Comparison of ENCODE assay signal across 23 cellular contexts in the genomic region with DNA sequence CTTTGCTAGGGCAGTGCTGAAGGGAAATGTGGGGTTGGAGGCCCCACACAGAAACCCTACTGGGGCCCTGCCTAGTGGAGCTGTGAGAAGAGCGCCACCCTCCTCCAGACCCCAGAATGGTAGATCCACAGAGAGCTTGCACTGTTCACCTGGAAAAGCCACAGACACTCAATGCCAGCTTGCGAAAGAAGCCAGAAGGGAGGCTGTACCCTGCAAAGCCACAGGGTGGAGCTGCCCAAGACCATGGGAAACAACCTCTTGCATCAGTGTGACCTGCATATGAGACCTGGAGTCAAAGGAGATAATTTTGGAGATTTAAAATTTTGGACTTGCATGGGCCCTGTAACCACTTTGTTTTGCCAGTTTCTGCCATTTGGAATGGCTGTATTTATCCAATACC.
DNase-seq lines count a peak whose midpoint lies in the region; FAIRE-seq and TF ChIP-seq lines count a peak whose summit lies in the region.
"Had no signal": no experiment of that assay in that cellular context is flagged by ENCODE, and none has a peak within 500 bp of the region (broad histone marks: within the 10 kb centered on the region; RNA-seq: fewer than 3 reads in every experiment).

No MANE protein-coding gene starts in this region.

- H4K91ac ChIP-seq in H1 (replicated peaks; ENCODE audit: insufficient read length, low read length): no peak overlapping the region

- POLR2A ChIA-PET in OCI-LY7 (lab: Charles Lee) (interaction anchor here (0.6 kb wide), 2 partner anchors 481 to 594 kb away, joined by 3 to 9 read pairs; no protein-coding TSS in a partner anchor), H1 (lab: Charles Lee; ENCODE audit: partially characterized antibody) (no interaction called here)

- H3K18ac ChIP-seq in H1 (ENCODE audit: extremely low read depth, low read length): no peak overlapping the region

- H3K4me3 ChIP-seq in OCI-LY7 (ENCODE audit: low read depth, low read length, poor library complexity, severe bottlenecking): no peak overlapping the region
- H3K4me3 ChIP-seq in H1 (ENCODE audit: extremely low read depth in 1 of 4, insufficient read depth in 2 of 4, low read depth in 3 of 4, low read length in 4 of 4): no peak overlapping the region
- H3K4me3 ChIP-seq in esophagus muscularis mucosa: no peak overlapping the region
- H3K4me3 ChIP-seq: colonic mucosa, esophagus squamous epithelium, GM12878, spleen had no signal

- 100% methylated on average over 2 of the region's 2 CpGs; no CpG with 5 or more reads in 1 of the 2 experiments for WGBS in H1 (ENCODE audit: extremely low coverage in 1 of 2, insufficient coverage in 1 of 2, insufficient read length in 1 of 2, insufficient replicate concordance in 2 of 2, low coverage in 1 of 2, low lambda C conversion rate in 2 of 2, missing lambda C conversion rate in 1 of 2), 2 experiments
- 100% methylated on average over 2 of the region's 2 CpGs for WGBS in esophagus muscularis mucosa

- H2BK15ac ChIP-seq in H1 (ENCODE audit: low read length): no peak overlapping the region

- H3K23me2 ChIP-seq in H1 (ENCODE audit: low read depth, low read length): no peaks in the 10 kb centered on the region

- H3K14ac ChIP-seq in H1 (ENCODE audit: insufficient read length): no peak overlapping the region

- TF ChIP-seq POLR2A in H1 (IDR thresholded peaks at IDR 0.05; ENCODE audit: control extremely low read depth in 1 of 2, low read depth in 2 of 2, low read length in 2 of 2) (no peak), esophagus muscularis mucosa (IDR thresholded peaks at IDR 0.05; ENCODE audit: low read depth) (no peak)

- peak; percentile 13 for DNase-seq in DMS53 (lab: John Stamatoyannopoulos, UW)
- DNase-seq in DMS53 treated with DMSO at 0.1 percent for 48 hours (lab: John Stamatoyannopoulos, UW; ENCODE audit: unreplicated experiment): no peak
- peak; percentile 19 for DNase-seq in ELF-1 (ENCODE audit: low read depth, low spot score)
- DNase-seq in OCI-LY7 (ENCODE audit: low spot score): no peak
- peak in 1 of 2 experiments; percentile 58 for DNase-seq in H1 (ENCODE audit: low read depth in 1 of 2, low spot score in 2 of 2)
- no peak for DNase-seq in effector CD8-positive, alpha-beta T cell (lab: John Stamatoyannopoulos, UW)
- DNase-seq in esophagus muscularis mucosa (ENCODE audit: extremely low spot score): no peak
- no peak for DNase-seq in NCI-H128 (lab: John Stamatoyannopoulos, UW; ENCODE audit: unreplicated experiment)
- DNase-seq: 8988T; activated CD4-positive, CD25-positive, alpha-beta regulatory T cell treated with anti-CD3 and anti-CD28 coated beads, Interleukin-2, amount 50 U/mL, for 72 hours; activated gamma-delta T cell treated with Interleukin-2 at 50 U/mL for 16 hours; anterior cingulate cortex; CD4-positive, alpha-beta memory T cell; colonic mucosa; esophagus squamous epithelium; naive thymus-derived CD8-positive, alpha-beta T cell; NCI-H1694; NCI-H510A; spleen; T-helper 17 cell; trophoblast cell had no signal

- H2BK5ac ChIP-seq in H1 (ENCODE audit: low read depth, low read length): no peak overlapping the region

- H3K79me1 ChIP-seq in H1 (ENCODE audit: low read depth, low read length): no peaks in the 10 kb centered on the region

- no peaks in the 10 kb centered on the region for H3K79me2 ChIP-seq in OCI-LY7 (ENCODE audit: insufficient read depth, low read depth, low read length)
- no peaks in the 10 kb centered on the region for H3K79me2 ChIP-seq in H1 (ENCODE audit: control insufficient read depth in 1 of 2, insufficient read depth in 2 of 2, low read length in 2 of 2)

- H3K9me3 ChIP-seq in OCI-LY7 (ENCODE audit: low read length): peaks cover 21% of the 10 kb centered on the region; the same call in 1 of the 2 replicates
- 0 out of 4 replicates have a peak, but pooled peaks cover 0 to 3% of the 10 kb centered on the region in 2 experiments for H3K9me3 ChIP-seq in H1 (ENCODE audit: insufficient read depth in 2 of 2, low read depth in 1 of 2, low read length in 1 of 2)
- peaks cover 0 to 6% (median 3%) of the 10 kb centered on the region in 4 donors for H3K9me3 ChIP-seq in esophagus muscularis mucosa
- H3K9me3 ChIP-seq: colonic mucosa had no signal

- no peak overlapping the region for H2BK120ac ChIP-seq in H1 (replicated peaks; ENCODE audit: low read depth, low read length)

- H4K20me1 ChIP-seq in OCI-LY7 (ENCODE audit: insufficient read depth, low read length) (no peaks in the 10 kb centered on the region), H1 (replicated peaks in 1 of 2; ENCODE audit: control insufficient read depth in 1 of 2, insufficient read depth in 2 of 2, low read length in 2 of 2) (no peaks in the 10 kb centered on the region)

- H2BK20ac ChIP-seq in H1 (ENCODE audit: low read length): no peak overlapping the region

- no peak for FAIRE-seq in H1 (lab: Jason Lieb, UNC)
- FAIRE-seq: GM12878, islet of Langerhans had no signal

- no peaks in the 10 kb centered on the region for H3K9me2 ChIP-seq in OCI-LY7 (ENCODE audit: insufficient read depth, low read length)

- H3K4me2 ChIP-seq in OCI-LY7 (ENCODE audit: low read length): no peak overlapping the region
- H3K4me2 ChIP-seq in H1 (ENCODE audit: insufficient read depth in 1 of 2, low read depth in 2 of 2, low read length in 2 of 2): no peak overlapping the region

- H3K23ac ChIP-seq in H1 (ENCODE audit: insufficient read length): no peak overlapping the region

- TF ChIP-seq CTCF in OCI-LY7 (conservative IDR thresholded peaks at IDR 0.05; ENCODE audit: low read length): peak; percentile 42; the same call in 1 of the 2 replicates
- peak; percentile 35 to 63 (median 59) for TF ChIP-seq CTCF in H1 (IDR thresholded peaks at IDR 0.05; ENCODE audit: control extremely low read depth in 1 of 3, insufficient read depth in 1 of 3, low read depth in 1 of 3, low read length in 3 of 3)
- TF ChIP-seq CTCF in esophagus muscularis mucosa (IDR thresholded peaks at IDR 0.05): no peak

- CTCF ChIA-PET in OCI-LY7 (lab: Charles Lee; ENCODE audit: unreplicated experiment) (no interaction called here), H1 (lab: Charles Lee; ENCODE audit: partially characterized antibody) (interaction anchor here (0.6 to 2.2 kb wide), 11 partner anchors 8 to 290 kb away, joined by 3 to 18 read pairs (median 4); no protein-coding TSS in a partner anchor)

- no peak overlapping the region for H4K8ac ChIP-seq in H1 (ENCODE audit: extremely low read depth, insufficient read depth, low read length)

- no peak overlapping the region for H4K5ac ChIP-seq in H1 (ENCODE audit: insufficient read length, low read depth, low read length)

- BruUV-seq in OCI-LY7 (replicated peaks; lab: Mats Ljungman, UMichigan): no TSS peak

- no peak overlapping the region for H3K56ac ChIP-seq in H1 (replicated peaks; ENCODE audit: insufficient read length, low read depth, low read length)

- H3K27ac ChIP-seq in OCI-LY7 (ENCODE audit: low read depth, low read length, poor library complexity, severe bottlenecking) (no peak overlapping the region), H1 (ENCODE audit: low read depth, low read length) (no peak overlapping the region), esophagus muscularis mucosa (replicated peaks in 1 of 4) (no peak overlapping the region)
- H3K27ac ChIP-seq: colonic mucosa, esophagus squamous epithelium, spleen had no signal

- H2BK12ac ChIP-seq in H1 (ENCODE audit: low read depth, low read length): no peak overlapping the region

- H3K4ac ChIP-seq in H1 (replicated peaks; ENCODE audit: insufficient read length, low read depth, low read length): no peak overlapping the region

- no peak overlapping the region for H2AK5ac ChIP-seq in H1 (ENCODE audit: low read depth, low read length)

- no peak for TF ChIP-seq EP300 in H1 (IDR thresholded peaks at IDR 0.05; ENCODE audit: borderline replicate concordance in 1 of 2, low read depth in 2 of 2, low read length in 2 of 2)
- no peak for TF ChIP-seq EP300 in esophagus muscularis mucosa (IDR thresholded peaks at IDR 0.05)

- H3K27me3 ChIP-seq in H1 (replicated peaks in 1 of 4; ENCODE audit: control insufficient read depth in 3 of 4, extremely low read depth in 1 of 4, insufficient read depth in 3 of 4, low read length in 3 of 4) (no peaks in the 10 kb centered on the region), esophagus muscularis mucosa (no peaks in the 10 kb centered on the region)
- H3K27me3 ChIP-seq: colonic mucosa, esophagus squamous epithelium, spleen had no signal

- no peaks in the 10 kb centered on the region for H3K36me3 ChIP-seq in OCI-LY7 (ENCODE audit: insufficient read depth, low read length)
- H3K36me3 ChIP-seq in H1 (ENCODE audit: control insufficient read depth in 2 of 4, insufficient read depth in 4 of 4, low read length in 3 of 4): no peaks in the 10 kb centered on the region
- H3K36me3 ChIP-seq in esophagus muscularis mucosa: no peaks in the 10 kb centered on the region
- H3K36me3 ChIP-seq: colonic mucosa, esophagus squamous epithelium, spleen had no signal

- H2AFZ ChIP-seq in OCI-LY7 (ENCODE audit: low read length) (no peak overlapping the region), H1 (ENCODE audit: low read length) (no peak overlapping the region)

- TF ChIP-seq RAD21 in H1 (IDR thresholded peaks at IDR 0.05 in 1 of 2, conservative IDR thresholded peaks at IDR 0.05 in 1 of 2; ENCODE audit: low read depth in 2 of 2, low read length in 2 of 2): peak; percentile 47 to 56

- H3K4me1 ChIP-seq in OCI-LY7 (ENCODE audit: insufficient read depth, low read length, poor library complexity, severe bottlenecking) (no peaks in the 10 kb centered on the region), H1 (replicated peaks in 1 of 4; ENCODE audit: control insufficient read depth in 3 of 4, insufficient read depth in 4 of 4, low read length in 3 of 4) (no peaks in the 10 kb centered on the region), esophagus muscularis mucosa (no peaks in the 10 kb centered on the region)
- H3K4me1 ChIP-seq: colonic mucosa, esophagus squamous epithelium, spleen had no signal

- intact Hi-C loops in OCI-LY7 (cut with micrococcal nuclease; ENCODE audit: unreplicated experiment): no loop called here
- intact Hi-C loops in esophagus muscularis mucosa (cut with DNase I): no loop called here

- no peak overlapping the region for H3K9ac ChIP-seq in H1 (replicated peaks in 1 of 4; ENCODE audit: extremely low read depth in 1 of 4, low read depth in 3 of 4, low read length in 3 of 4)

TF ChIP-seq in H1, 55 proteins besides CTCF, POLR2A, EP300 and RAD21:
- TF ChIP-seq CREB1 (IDR thresholded peaks at IDR 0.05) (no peak), CEBPB (IDR thresholded peaks at IDR 0.05; ENCODE audit: low read depth, low read length) (peak; percentile 76)

Comparison
In these comparisons a context has a peak if more than half of its experiments do, and no peak if none do; other contexts are left out.
1. DNase-seq: peak in DMS53 (single experiment) and ELF-1 (single experiment); none in DMS53 treated with DMSO at 0.1 percent for 48 hours (single experiment), OCI-LY7 (single experiment), effector CD8-positive, alpha-beta T cell (single experiment), esophagus muscularis mucosa (single experiment) and NCI-H128 (single experiment).
2. CTCF ChIP-seq: peak in OCI-LY7 (single experiment) and H1 (3 of 3); none in esophagus muscularis mucosa (0 of 3).